In the genomic region with DNA sequence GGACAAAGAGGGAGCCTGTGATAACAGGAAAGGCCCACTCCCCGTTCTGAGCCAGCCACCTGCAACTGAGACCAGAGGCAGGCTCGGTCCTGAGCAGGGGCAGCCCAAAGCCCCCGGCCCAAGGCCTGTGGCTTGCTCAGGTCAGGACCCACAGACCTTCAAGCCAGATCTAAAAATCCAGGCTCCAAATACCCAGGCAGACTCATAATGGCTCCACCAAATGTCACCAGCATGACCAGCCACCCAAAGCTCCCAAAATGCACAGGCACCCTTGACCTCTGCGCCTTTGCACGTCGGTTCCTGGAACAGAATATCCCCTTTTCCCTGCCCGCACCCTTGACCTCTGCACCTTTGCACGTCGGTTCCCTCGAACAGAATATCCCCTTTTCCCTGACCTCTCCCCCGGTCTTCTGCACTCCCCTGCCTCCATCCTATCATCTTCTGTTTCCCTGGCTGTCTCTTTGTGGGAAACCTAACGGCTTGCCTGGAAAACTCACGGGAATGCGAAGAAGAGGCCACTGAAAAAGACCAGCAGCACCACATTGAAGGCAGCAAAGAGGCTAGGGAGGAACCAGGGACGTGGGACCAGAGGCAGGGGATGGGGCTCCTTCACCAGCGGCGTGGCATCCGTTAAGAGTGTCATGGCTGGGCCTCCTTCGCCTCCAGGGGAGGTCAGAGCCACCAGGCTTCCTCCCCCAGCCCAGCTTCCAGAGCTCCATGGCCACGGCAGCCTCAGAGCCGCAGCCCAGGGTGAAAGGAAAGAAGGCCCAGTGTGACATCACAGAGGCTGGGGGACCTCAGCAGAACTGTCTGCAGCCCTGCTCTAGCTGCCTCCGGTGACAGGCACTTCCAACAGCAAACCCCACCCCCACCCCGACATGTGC, we compare ENCODE assay signal across 21 cellular contexts. TPM values are rescaled to one million over a fixed set of nuclear protein-coding genes. Genes with fewer than 3 reads are reported as not detected.
DNase-seq lines count a peak whose midpoint lies in the region; ATAC-seq, FAIRE-seq and TF ChIP-seq lines count a peak whose summit lies in the region.
"Had no signal": no experiment of that assay in that cellular context is flagged by ENCODE, and none has a peak within 500 bp of the region (broad histone marks: within the 10 kb centered on the region; RNA-seq: fewer than 3 reads in every experiment).

A gene with protein sequence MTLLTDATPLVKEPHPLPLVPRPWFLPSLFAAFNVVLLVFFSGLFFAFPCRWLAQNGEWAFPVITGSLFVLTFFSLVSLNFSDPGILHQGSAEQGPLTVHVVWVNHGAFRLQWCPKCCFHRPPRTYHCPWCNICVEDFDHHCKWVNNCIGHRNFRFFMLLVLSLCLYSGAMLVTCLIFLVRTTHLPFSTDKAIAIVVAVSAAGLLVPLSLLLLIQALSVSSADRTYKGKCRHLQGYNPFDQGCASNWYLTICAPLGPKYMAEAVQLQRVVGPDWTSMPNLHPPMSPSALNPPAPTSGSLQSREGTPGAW (minus strand): TSS at position 728 of the 884 bp plus-strand sequence. CDS start 85 bp downstream, at position 643.

- H4K5ac ChIP-seq in H9 (ENCODE audit: insufficient read length, low read depth, low read length) = no peak within 1 kb of the TSS

- no peaks in the 10 kb centered on the region for H3K36me3 ChIP-seq in K562 (ENCODE audit: control insufficient read depth, insufficient read depth, low read length)
- no peaks in the 10 kb centered on the region for H3K36me3 ChIP-seq in HepG2 (replicated peaks in 1 of 2; ENCODE audit: control insufficient read depth in 1 of 2, insufficient read depth in 2 of 2, low read length in 2 of 2)
- no peaks in the 10 kb centered on the region for H3K36me3 ChIP-seq in spleen
- H3K36me3 ChIP-seq: BLaER1 treated with 17β-estradiol and CSF1 and Interleukin-3, amounts not matched to agents 10 nM and 100 nM had no signal

- H3K4me3 Mint-ChIP-seq in H9 = no peak within 1 kb of the TSS
- H3K4me3 Mint-ChIP-seq in T-helper 17 cell = no peak within 1 kb of the TSS
- H3K4me3 Mint-ChIP-seq: CD8-positive, alpha-beta T cell had no signal

- H4K8ac ChIP-seq in H9 (replicated peaks; ENCODE audit: insufficient read length, low read depth, low read length) = no peak within 1 kb of the TSS

- TF ChIP-seq RAD21 in K562 (CRISPR knock-in tag; conservative IDR thresholded peaks at IDR 0.05 in 1 of 2, IDR thresholded peaks at IDR 0.05 in 1 of 2) (no peak), HepG2 (CRISPR knock-in tag; IDR thresholded peaks at IDR 0.05) (no peak)

- POLR2A ChIA-PET in K562 (lab: Yijun Ruan, JAX) = no interaction called here
- POLR2A ChIA-PET in HepG2 (lab: Yijun Ruan, JAX) = no interaction called here

- no peak for TF ChIP-seq EP300 in K562 (IDR thresholded peaks at IDR 0.05; ENCODE audit: low read length)
- no peak for TF ChIP-seq EP300 in HepG2 (IDR thresholded peaks at IDR 0.05; ENCODE audit: low read depth in 2 of 2, low read length in 2 of 2)
- TF ChIP-seq EP300 in HepG2 (CRISPR knock-in tag; IDR thresholded peaks at IDR 0.05; ENCODE audit: borderline replicate concordance) = no peak

- H3T11ph ChIP-seq in H9 (ENCODE audit: low read length) = no peak within 1 kb of the TSS

- peak; percentile 40 for DNase-seq in H9
- no peak for DNase-seq in K562 (ENCODE audit: extremely low read depth in 1 of 4, low spot score in 3 of 4)
- DNase-seq in HepG2 (ENCODE audit: low spot score) = no peak
- DNase-seq in spleen = peak; percentile 66
- no peak for DNase-seq in kidney glomerular epithelial cell (lab: John Stamatoyannopoulos, UW)
- DNase-seq in D721Med (ENCODE audit: insufficient read length, low spot score) = no peak
- DNase-seq in T-helper 17 cell = no peak
- DNase-seq: CD8-positive, alpha-beta T cell; HCEC 1CT; NCI-H1105; NCI-H2081 treated with DMSO at 0.1 percent for 48 hours; NCI-H510A; NCI-H82; PC-3; RPMI8226; SIG-M5 had no signal

- no peak within 1 kb of the TSS for H2BK5ac ChIP-seq in H9 (ENCODE audit: insufficient read length, low read length)

- TF ChIP-seq POLR2A in K562 (conservative IDR thresholded peaks at IDR 0.05) (no peak), HepG2 (IDR thresholded peaks at IDR 0.05; ENCODE audit: insufficient read depth in 1 of 2, low read depth in 2 of 2, low read length in 2 of 2) (no peak), spleen (IDR thresholded peaks at IDR 0.05) (no peak)

- no peaks in the 10 kb centered on the region for H3K79me2 ChIP-seq in H9 (ENCODE audit: insufficient read depth, low read length)
- H3K79me2 ChIP-seq in K562 (ENCODE audit: control insufficient read depth, insufficient read depth, low read length) = no peaks in the 10 kb centered on the region
- H3K79me2 ChIP-seq in HepG2 (ENCODE audit: insufficient read depth, low read length) = no peaks in the 10 kb centered on the region

- H3K23me2 ChIP-seq in H9 (ENCODE audit: insufficient read length, low read depth, low read length, poor library complexity, severe bottlenecking) = peaks cover 8% of the 10 kb centered on the region

- H2BK20ac ChIP-seq in H9 (ENCODE audit: low read depth, low read length, poor library complexity, severe bottlenecking) = no peak within 1 kb of the TSS

- no peak within 1 kb of the TSS for H3K27ac ChIP-seq in H9 (ENCODE audit: insufficient read length, low read depth, low read length)
- no peak within 1 kb of the TSS for H3K27ac ChIP-seq in K562 (ENCODE audit: extremely low read depth, low read depth, low read length)
- no peak within 1 kb of the TSS for H3K27ac ChIP-seq in HepG2 (ENCODE audit: extremely low read length, insufficient read depth, low read length)
- H3K27ac ChIP-seq in spleen = no peak within 1 kb of the TSS

- no peak within 1 kb of the TSS for H2BK12ac ChIP-seq in H9 (ENCODE audit: insufficient read length, low read depth, low read length)

- no peaks in the 10 kb centered on the region for H3K9me3 ChIP-seq in H9 (ENCODE audit: control insufficient read depth, low read depth, low read length)
- H3K9me3 ChIP-seq in K562 (replicated peaks; ENCODE audit: control insufficient read depth, insufficient read depth, low read depth, low read length) = no peaks in the 10 kb centered on the region
- H3K9me3 ChIP-seq in HepG2 (ENCODE audit: low read length) = no peaks in the 10 kb centered on the region
- H3K9me3 ChIP-seq in spleen = no peaks in the 10 kb centered on the region
- no peaks in the 10 kb centered on the region for H3K9me3 ChIP-seq in T-helper 17 cell (ENCODE audit: control insufficient read depth, low read length, poor library complexity, severe bottlenecking)

- no peaks in the 10 kb centered on the region; the same call in 1 of the 2 replicates for H3K27me3 ChIP-seq in H9 (ENCODE audit: insufficient read depth, low read length)
- H3K27me3 ChIP-seq in K562 (ENCODE audit: control insufficient read depth in 2 of 2, insufficient read depth in 2 of 2, low read length in 2 of 2) = no peaks in the 10 kb centered on the region
- H3K27me3 ChIP-seq in HepG2 (ENCODE audit: control insufficient read depth in 1 of 2, insufficient read depth in 2 of 2, low read length in 2 of 2) = 0 out of 5 replicates have a peak, but pooled peaks cover 0 to 2% of the 10 kb centered on the region in 2 experiments
- peaks cover 0 to 8% (median 0%) of the 10 kb centered on the region in 7 donors for H3K27me3 ChIP-seq in spleen (replicated peaks in 1 of 7)
- H3K27me3 ChIP-seq: BLaER1 treated with 17β-estradiol and CSF1 and Interleukin-3, amounts not matched to agents 10 nM and 100 nM had no signal

- H3K27me3 Mint-ChIP-seq in H9 (ENCODE audit: low read depth) (peaks cover 15% of the 10 kb centered on the region), T-helper 17 cell (no peaks in the 10 kb centered on the region)

- no peak within 1 kb of the TSS for H2AFZ ChIP-seq in H9 (ENCODE audit: low read length)
- H2AFZ ChIP-seq in K562 (ENCODE audit: low read depth, low read length) = peak within 1 kb of the TSS; percentile 67
- no peak within 1 kb of the TSS for H2AFZ ChIP-seq in HepG2 (ENCODE audit: low read length)

- no TSS peak for BruUV-seq in K562 (replicated peaks; lab: Mats Ljungman, UMichigan)
- no TSS peak for BruUV-seq in HepG2 (replicated peaks; lab: Mats Ljungman, UMichigan)

- ATAC-seq in K562 (no peak), HepG2 (no peak), GM19324 (IDR thresholded peaks at IDR 0.05; ENCODE audit: low FRiP score, unreplicated experiment) (no peak), T-helper 17 cell (no peak)
- ATAC-seq: CD8-positive, alpha-beta T cell; PC-3 had no signal

- no peak within 1 kb of the TSS for H3K18ac ChIP-seq in H9 (ENCODE audit: insufficient read length, low read depth, low read length)

- H3K9me3 Mint-ChIP-seq in H9 = peaks cover 0 to 2% of the 10 kb centered on the region in 2 experiments; a peak in 1 of 5 replicates
- H3K9me3 Mint-ChIP-seq: CD8-positive, alpha-beta T cell had no signal

- no peaks in the 10 kb centered on the region for H3K9me1 ChIP-seq in K562 (ENCODE audit: control insufficient read depth, insufficient read depth, low read length)

- no peak within 1 kb of the TSS for H3K9ac ChIP-seq in H9 (ENCODE audit: extremely low read depth, insufficient read length, low read length)
- H3K9ac ChIP-seq in K562 (ENCODE audit: insufficient read depth in 1 of 2, low read depth in 2 of 2, low read length in 2 of 2) = peak within 1 kb of the TSS in 1 of 2 experiments; percentile 70; a peak in 2 of 4 replicates
- 0 out of 2 replicates have a peak within 1 kb of the TSS, but pooled peaks have one; percentile 21 for H3K9ac ChIP-seq in HepG2 (ENCODE audit: insufficient read depth, low read depth, low read length)
- H3K9ac ChIP-seq: BLaER1 treated with 17β-estradiol and CSF1 and Interleukin-3, amounts not matched to agents 10 nM and 100 nM had no signal

- H3K4me1 ChIP-seq in H9 (ENCODE audit: insufficient read depth, low read length) (0 out of 2 replicates have a peak, but pooled peaks cover under 1% of the 10 kb centered on the region), K562 (replicated peaks in 1 of 2; ENCODE audit: control insufficient read depth in 2 of 2, insufficient read depth in 2 of 2, low read length in 2 of 2) (peaks cover 13 to 48% of the 10 kb centered on the region in 2 experiments; a peak in 4 of 5 replicates), HepG2 (ENCODE audit: insufficient read depth, low read length) (peaks cover 81% of the 10 kb centered on the region), spleen (peaks cover 0 to 25% (median 9%) of the 10 kb centered on the region in 6 donors)

- H3K79me1 ChIP-seq in H9 (ENCODE audit: insufficient read depth, low read depth, low read length, poor library complexity, severe bottlenecking) = no peaks in the 10 kb centered on the region

- H2AK5ac ChIP-seq in H9 (ENCODE audit: insufficient read length, low read length) = no peak within 1 kb of the TSS

- intact Hi-C loops in K562 (cut with micrococcal nuclease) (no loop called here), HepG2 (cut with micrococcal nuclease; ENCODE audit: unreplicated experiment) (loop anchor here (5.0 kb wide), 1 partner anchor 306 kb away; a partner anchor contains a TSS), spleen (cut with DNase I; ENCODE audit: low total_unique reads) (no loop called here)

- no peak within 1 kb of the TSS for H3K4me3 ChIP-seq in K562
- peak within 1 kb of the TSS in 1 of 3 experiments; percentile 50; a peak in 1 of 6 replicates for H3K4me3 ChIP-seq in HepG2 (replicated peaks in 1 of 3; ENCODE audit: insufficient read depth in 1 of 3, low read depth in 2 of 3, low read length in 3 of 3)
- no peak within 1 kb of the TSS for H3K4me3 ChIP-seq in spleen
- H3K4me3 ChIP-seq: BLaER1 treated with 17β-estradiol and CSF1 and Interleukin-3, amounts not matched to agents 10 nM and 100 nM had no signal

- no peak for TF ChIP-seq CTCF in H9 (conservative IDR thresholded peaks at IDR 0.05)
- TF ChIP-seq CTCF in K562 (IDR thresholded peaks at IDR 0.05 in 2 of 3, conservative IDR thresholded peaks at IDR 0.05 in 1 of 3; ENCODE audit: insufficient read depth in 2 of 3, low read depth in 1 of 3, low read length in 3 of 3) = no peak
- no peak for TF ChIP-seq CTCF in HepG2 (CRISPR knock-in tag; IDR thresholded peaks at IDR 0.05)
- no peak for TF ChIP-seq CTCF in spleen (IDR thresholded peaks at IDR 0.05 in 8 of 11, conservative IDR thresholded peaks at IDR 0.05 in 3 of 11)
- no peak for TF ChIP-seq CTCF in D721Med (IDR thresholded peaks at IDR 0.05; ENCODE audit: insufficient read depth, missing control alignments)

- no peak within 1 kb of the TSS for H2BK15ac ChIP-seq in H9 (ENCODE audit: low read depth, low read length)

- H3K4me1 Mint-ChIP-seq in H9 (peaks cover 13 to 36% of the 10 kb centered on the region in 2 experiments), T-helper 17 cell (peaks cover 6% of the 10 kb centered on the region)

- no peak within 1 kb of the TSS for H2BK120ac ChIP-seq in H9 (ENCODE audit: low read depth, low read length, poor library complexity, severe bottlenecking)

- no peak within 1 kb of the TSS; the same call in 1 of the 2 replicates for H3K14ac ChIP-seq in H9 (ENCODE audit: insufficient read depth, low read length)

- H3K27ac Mint-ChIP-seq in H9 (peak within 1 kb of the TSS in 1 of 3 experiments; percentile 14; a peak in 1 of 7 replicates), T-helper 17 cell (no peak within 1 kb of the TSS)
- H3K27ac Mint-ChIP-seq: CD8-positive, alpha-beta T cell had no signal

- no peak within 1 kb of the TSS for H4K91ac ChIP-seq in H9 (ENCODE audit: insufficient read length, low read depth, low read length)

- FAIRE-seq in K562 (lab: Jason Lieb, UNC) (no peak), HepG2 (lab: Jason Lieb, UNC) (no peak), D721Med (lab: Jason Lieb, UNC) (no peak)
- FAIRE-seq: GM12892, GM18507 had no signal

- no peaks in the 10 kb centered on the region for H4K20me1 ChIP-seq in H9 (ENCODE audit: control insufficient read depth, insufficient read depth, insufficient read length)
- no peaks in the 10 kb centered on the region for H4K20me1 ChIP-seq in K562 (replicated peaks; ENCODE audit: control insufficient read depth, insufficient read depth, low read length)
- no peaks in the 10 kb centered on the region for H4K20me1 ChIP-seq in HepG2 (ENCODE audit: insufficient read depth, low read length)
- H4K20me1 ChIP-seq: BLaER1 treated with 17β-estradiol and CSF1 and Interleukin-3, amounts not matched to agents 10 nM and 100 nM had no signal

- CTCF ChIA-PET in K562 (lab: Yijun Ruan, JAX; ENCODE audit: low intra/inter-chr PET ratio) (no interaction called here), HepG2 (lab: Yijun Ruan, JAX; ENCODE audit: low intra/inter-chr PET ratio, low total read pairs) (no interaction called here)

- H3K4me2 ChIP-seq in H9 (ENCODE audit: insufficient read depth, insufficient read length, low read length) = no peak within 1 kb of the TSS
- H3K4me2 ChIP-seq in K562 (ENCODE audit: insufficient read depth, low read length) = no peak within 1 kb of the TSS
- H3K4me2 ChIP-seq in HepG2 (ENCODE audit: low read depth, low read length) = peak within 1 kb of the TSS; percentile 59

- in situ Hi-C loops in K562 (cut with MboI) = loop anchor here (25.0 kb wide), 1 partner anchor 499 kb away; a partner anchor contains a TSS
- in situ Hi-C loops in HepG2 (cut with HindIII; ENCODE audit: extremely low pct_ligation_motif_present, low pct_unique_long_range_greater_than_20kb) = no loop called here

- no peak within 1 kb of the TSS for H3K4ac ChIP-seq in H9 (ENCODE audit: low read depth, low read length)

- H3K23ac ChIP-seq in H9 (ENCODE audit: insufficient read length, low read depth, low read length) = no peak within 1 kb of the TSS

- H3K36me3 Mint-ChIP-seq in H9 (ENCODE audit: insufficient read depth in 1 of 3, low read depth in 3 of 3) (peaks cover 0 to 4% (median 2%) of the 10 kb centered on the region in 3 experiments; a peak in 2 of 7 replicates), T-helper 17 cell (ENCODE audit: low read depth) (no peaks in the 10 kb centered on the region)
- H3K36me3 Mint-ChIP-seq: CD8-positive, alpha-beta T cell had no signal

- no CpG with 5 or more reads among the region's 23 CpGs for WGBS in H9 (ENCODE audit: extremely low coverage, insufficient read length, low lambda C conversion rate)
- WGBS in K562 (ENCODE audit: insufficient coverage, low coverage, missing lambda C conversion rate) = 61% methylated on average over 20 of the region's 23 CpGs
- 27% methylated on average over 17 of the region's 23 CpGs for WGBS in HepG2 (ENCODE audit: low lambda C conversion rate)
- WGBS in spleen, 5 donors = 65 to 80% (median 75%) methylated on average over 22 to 23 of the region's 23 CpGs

- H3K56ac ChIP-seq in H9 (ENCODE audit: insufficient read length, low read depth, low read length) = no peak within 1 kb of the TSS

RNA-seq across cellular contexts. Expression of the gene that starts here (rescaled TPM):
- total RNA-seq in H9 (2021) (1.6 and 2.2 TPM in 2 replicates), K562 (2014; rRNA removed) (3.4 and 3.5 TPM in 2 replicates), K562 (2014; rRNA removed; fragmentation: Illumina TruSeq; extraction: Trizol) (0.67 and 0.98 TPM in 2 replicates), K562 (2015; rRNA removed; fragmentation: Illumina TruSeq; extraction: Trizol) (0.94 and 1.7 TPM in 2 replicates), K562 (2021) (5.5 and 6.1 TPM in 2 replicates), HepG2 (2016; rRNA removed; fragmentation: Illumina TruSeq; extraction: Trizol) (0.22 TPM in 1 of 2 replicates, not detected in the other), spleen (10 to 100 TPM in 3 of 7 donors, 1 to 10 TPM in 3, under 1 TPM in 1; 0.79 to 44.6 (median 7.9) TPM), T-helper 17 cell (not detected)
- total RNA-seq in K562 (2011; cell fraction: chromatin; rRNA removed; ENCODE audit: low replicate concordance) = 2.7 and 8.2 TPM in 2 replicates
- total RNA-seq in K562 (2011; cell fraction: nucleolus; rRNA removed) = 2.1 and 2.3 TPM in 2 replicates
- total RNA-seq in K562 (2011; cell fraction: nucleoplasm; rRNA removed) = 3.0 and 4.6 TPM in 2 replicates
- polyA plus RNA-seq in K562 (2011; rRNA removed) (0.78 and 1.2 TPM in 2 replicates), K562 (2014; fragmentation: Illumina TruSeq; extraction: Trizol) (0.40 and 3.5 TPM in 2 replicates), K562 (2014; fragmentation: Nextera tagmentation; extraction: Ambion mirVana) (1 to 10 TPM; 2.0 to 2.7 TPM), K562 (2014; rRNA removed) (1.1 and 5.5 TPM in 2 replicates), HepG2 (2011; rRNA removed) (0.53 and 0.97 TPM in 2 replicates), spleen (10 to 100 TPM in 1 of 3 donors, 1 to 10 TPM in 2; 3.2 to 15.4 (median 6.2) TPM)
- polyA plus RNA-seq in K562 (2011; cell fraction: cytosol; rRNA removed) = 0.77 and 3.4 TPM in 2 replicates
- polyA plus RNA-seq in K562 (2011; cell fraction: nucleus; rRNA removed) = 2.9 and 3.2 TPM in 2 replicates
- polyA plus RNA-seq in K562 (2012) = 3.2 and 5.2 TPM in 2 replicates
- 3.3 TPM in 1 of 2 replicates, not detected in the other for polyA minus RNA-seq in K562 (2011; rRNA and poly(A)+ RNA removed)
- 1.6 TPM in 1 of 2 replicates, not detected in the other for polyA minus RNA-seq in K562 (2011; cell fraction: cytosol; rRNA and poly(A)+ RNA removed)
- polyA minus RNA-seq in K562 (2011; cell fraction: nucleus; rRNA and poly(A)+ RNA removed) = 1.1 TPM in 1 of 2 replicates, not detected in the other
- total RNA-seq in HepG2 (2016; cell fraction: cytosol; rRNA removed; fragmentation: Illumina TruSeq; extraction: Trizol; ENCODE audit: low read depth) = not detected in 2 replicates
- not detected in 2 replicates for total RNA-seq in HepG2 (2016; cell fraction: insoluble cytoplasmic fraction; rRNA removed; fragmentation: Illumina TruSeq; extraction: Trizol)
- not detected in 2 replicates for total RNA-seq in HepG2 (2016; cell fraction: membrane; rRNA removed; fragmentation: Illumina TruSeq; extraction: Trizol)
- not detected in 2 replicates for total RNA-seq in HepG2 (2016; cell fraction: nucleus; rRNA removed; fragmentation: Illumina TruSeq; extraction: Trizol)
- 0.47 TPM in 2 replicates for polyA plus RNA-seq in HepG2 (2011; cell fraction: cytosol; rRNA removed)
- 1.5 and 1.9 TPM in 2 replicates for polyA plus RNA-seq in HepG2 (2011; cell fraction: nucleus; rRNA removed)
- 1.2 and 3.4 TPM in 2 replicates for polyA plus RNA-seq in HepG2 (2012)
- polyA plus RNA-seq in HepG2 (2016; cell fraction: cytosol; fragmentation: Illumina TruSeq; extraction: Trizol; ENCODE audit: low read depth) = 0.43 TPM in 1 of 2 replicates, not detected in the other
- 0.53 TPM in 1 of 2 replicates, not detected in the other for polyA plus RNA-seq in HepG2 (2016; cell fraction: insoluble cytoplasmic fraction; fragmentation: Illumina TruSeq; extraction: Trizol; ENCODE audit: low read depth)
- not detected in 2 replicates for polyA plus RNA-seq in HepG2 (2016; cell fraction: membrane; fragmentation: Illumina TruSeq; extraction: Trizol; ENCODE audit: low read depth)
- not detected in 2 replicates for polyA plus RNA-seq in HepG2 (2016; cell fraction: nucleus; fragmentation: Illumina TruSeq; extraction: Trizol; ENCODE audit: insufficient read depth, low read depth)
- polyA minus RNA-seq in HepG2 (2011; rRNA and poly(A)+ RNA removed; ENCODE audit: low replicate concordance) = 0.30 TPM in 1 of 2 replicates, not detected in the other
- polyA minus RNA-seq in HepG2 (2011; cell fraction: cytosol; rRNA and poly(A)+ RNA removed) = not detected in 2 replicates
- 0.26 and 1.1 TPM in 2 replicates for polyA minus RNA-seq in HepG2 (2011; cell fraction: nucleus; rRNA and poly(A)+ RNA removed)
- total RNA-seq: A673; CD8-positive, alpha-beta T cell; PC-3 had no signal

Comparison
In these comparisons a context has a peak if more than half of its experiments do, and no peak if none do; other contexts are left out.
1. DNase-seq: peak in H9 (single experiment) and spleen (single experiment); none in K562 (0 of 4), HepG2 (single experiment), kidney glomerular epithelial cell (single experiment), D721Med (single experiment) and T-helper 17 cell (0 of 3).